In genomic region chr5:34497031-34497808, GRCh38 we compare ENCODE assay signal across 13 cellular contexts.
DNase-seq lines count a peak whose midpoint lies in the region; TF ChIP-seq lines count a peak whose summit lies in the region.
"Had no signal": no experiment of that assay in that cellular context is flagged by ENCODE, and none has a peak within 500 bp of the region (broad histone marks: within the 10 kb centered on the region; RNA-seq: fewer than 3 reads in every experiment).

No MANE protein-coding gene starts in this region.

- no peak overlapping the region for H3K14ac ChIP-seq in mesenchymal stem cell (ENCODE audit: low read length in 2 of 2)

- H3K4me2 ChIP-seq in mesenchymal stem cell (ENCODE audit: low read length, poor library complexity, severe bottlenecking), result no peak overlapping the region

- peak overlapping the region in 1 of 2 experiments; percentile 55 for H3K4me3 ChIP-seq in mesenchymal stem cell (ENCODE audit: insufficient read depth in 1 of 2, low read depth in 1 of 2, low read length in 2 of 2)
- H3K4me3 ChIP-seq in thyroid gland (replicated peaks in 1 of 3), result no peak overlapping the region
- H3K4me3 ChIP-seq: spleen had no signal

- TF ChIP-seq POLR2A in thyroid gland (IDR thresholded peaks at IDR 0.05), result no peak

- peak overlapping the region in 3 of 5 experiments; percentile 67 to 74 (median 73) for H3K27ac Mint-ChIP-seq in brain
- H3K27ac Mint-ChIP-seq: activated CD8-positive, alpha-beta memory T cell treated with anti-CD3 and anti-CD28 coated beads, Interleukin-2, amount 10 ng/mL, durations not matched to agents 7 days and 5 days; activated naive CD8-positive, alpha-beta T cell treated with anti-CD3 and anti-CD28 coated beads, Interleukin-2, amount 10 ng/mL, durations not matched to agents 7 days and 5 days had no signal

- H3K4me1 ChIP-seq in mesenchymal stem cell (ENCODE audit: control insufficient read depth, insufficient read depth, low read depth, low read length) (peaks cover 9% of the 10 kb centered on the region), thyroid gland (no peaks in the 10 kb centered on the region)

- WGBS in mesenchymal stem cell, result 34% methylated on average over 11 of the region's 11 CpGs
- 55 to 57% methylated on average over 11 of the region's 11 CpGs for WGBS in thyroid gland, 2 donors

- H3K9me3 ChIP-seq in mesenchymal stem cell (ENCODE audit: control insufficient read depth, low read length), result peaks cover 6% of the 10 kb centered on the region
- no peaks in the 10 kb centered on the region for H3K9me3 ChIP-seq in thyroid gland

- no peak overlapping the region for H4K8ac ChIP-seq in mesenchymal stem cell (ENCODE audit: low read length)

- no peak for TF ChIP-seq CTCF in brain (conservative IDR thresholded peaks at IDR 0.05)
- TF ChIP-seq CTCF in thyroid gland (IDR thresholded peaks at IDR 0.05), result no peak

- peak overlapping the region in 1 of 2 experiments; percentile 64 for H2BK12ac ChIP-seq in mesenchymal stem cell (ENCODE audit: low read length in 2 of 2)

- H2AFZ ChIP-seq in mesenchymal stem cell (ENCODE audit: low read depth, low read length), result no peak overlapping the region

- no peak overlapping the region for H3K23ac ChIP-seq in mesenchymal stem cell (ENCODE audit: low read length in 2 of 2)

- peak overlapping the region; percentile 60 for H3K9ac ChIP-seq in mesenchymal stem cell (ENCODE audit: low read length)

- H3K9me3 Mint-ChIP-seq in brain, result peaks cover 0 to 14% (median 6%) of the 10 kb centered on the region in 5 experiments
- H3K9me3 Mint-ChIP-seq: activated naive CD8-positive, alpha-beta T cell treated with anti-CD3 and anti-CD28 coated beads, Interleukin-2, amount 10 ng/mL, durations not matched to agents 7 days and 5 days had no signal

- no peak overlapping the region for H2BK120ac ChIP-seq in mesenchymal stem cell (ENCODE audit: low read depth, low read length)

- H3K79me1 ChIP-seq in mesenchymal stem cell (replicated peaks; ENCODE audit: low read length, poor library complexity, severe bottlenecking), result no peaks in the 10 kb centered on the region

- peak overlapping the region in 1 of 2 experiments; percentile 55 for H3K18ac ChIP-seq in mesenchymal stem cell (ENCODE audit: low read depth in 1 of 2, low read length in 2 of 2)

- no peak overlapping the region for H2BK15ac ChIP-seq in mesenchymal stem cell (ENCODE audit: low read depth, poor library complexity, severe bottlenecking)

- H3K27ac ChIP-seq in mesenchymal stem cell (ENCODE audit: low read length, poor library complexity, severe bottlenecking) (no peak overlapping the region), thyroid gland (no peak overlapping the region)

- H2BK5ac ChIP-seq in mesenchymal stem cell (ENCODE audit: low read depth, low read length, poor library complexity, severe bottlenecking), result no peak overlapping the region

- H3K27me3 Mint-ChIP-seq in brain, result peaks cover 13% of the 10 kb centered on the region

- peak overlapping the region in 1 of 2 experiments; percentile 32 for H3K4ac ChIP-seq in mesenchymal stem cell (ENCODE audit: low read depth in 1 of 2, low read length in 2 of 2)

- no peak overlapping the region for H3K4me3 Mint-ChIP-seq in brain
- H3K4me3 Mint-ChIP-seq: activated CD8-positive, alpha-beta memory T cell treated with anti-CD3 and anti-CD28 coated beads, Interleukin-2, amount 10 ng/mL, durations not matched to agents 7 days and 5 days; activated naive CD8-positive, alpha-beta T cell treated with anti-CD3 and anti-CD28 coated beads, Interleukin-2, amount 10 ng/mL, durations not matched to agents 7 days and 5 days had no signal

- H3K36me3 ChIP-seq in mesenchymal stem cell (ENCODE audit: control insufficient read depth in 1 of 2, insufficient read depth in 2 of 2, low read depth in 1 of 2, low read length in 2 of 2) (no peaks in the 10 kb centered on the region), thyroid gland (no peaks in the 10 kb centered on the region)
- H3K36me3 ChIP-seq: spleen had no signal

- H2AK5ac ChIP-seq in mesenchymal stem cell (ENCODE audit: low read length, severe bottlenecking), result no peak overlapping the region

- peaks cover 35% of the 10 kb centered on the region for H3K4me1 Mint-ChIP-seq in brain

- no peaks in the 10 kb centered on the region for H3K36me3 Mint-ChIP-seq in brain
- H3K36me3 Mint-ChIP-seq: activated CD8-positive, alpha-beta memory T cell treated with anti-CD3 and anti-CD28 coated beads, Interleukin-2, amount 10 ng/mL, durations not matched to agents 7 days and 5 days; activated naive CD8-positive, alpha-beta T cell treated with anti-CD3 and anti-CD28 coated beads, Interleukin-2, amount 10 ng/mL, durations not matched to agents 7 days and 5 days had no signal

- intact Hi-C loops in thyroid gland (cut with DNase I), result no loop called here

- no peaks in the 10 kb centered on the region for H3K27me3 ChIP-seq in mesenchymal stem cell (ENCODE audit: control insufficient read depth in 1 of 2, insufficient read depth in 1 of 2, low read length in 2 of 2)
- H3K27me3 ChIP-seq in thyroid gland, result no peaks in the 10 kb centered on the region
- H3K27me3 ChIP-seq: spleen had no signal

- peak; percentile 69 for DNase-seq in NCI-H1092 treated with DMSO at 0.1 percent for 48 hours (lab: John Stamatoyannopoulos, UW)
- DNase-seq in mesenchymal stem cell, result peak; percentile 69
- peak; percentile 32 to 38 for DNase-seq in thyroid gland
- no peak for DNase-seq in NCI-H524 treated with DMSO at 0.1 percent for 48 hours (lab: John Stamatoyannopoulos, UW)
- no peak for DNase-seq in HuH-7.5 (ENCODE audit: low spot score)
- no peak for DNase-seq in NOMO-1 treated with dmso at 0.1 percent for 144 hours (lab: John Stamatoyannopoulos, UW; ENCODE audit: unreplicated experiment)
- DNase-seq: activated CD8-positive, alpha-beta memory T cell treated with anti-CD3 and anti-CD28 coated beads, Interleukin-2, amount 10 ng/mL, durations not matched to agents 7 days and 5 days; activated naive CD8-positive, alpha-beta T cell treated with anti-CD3 and anti-CD28 coated beads, Interleukin-2, amount 10 ng/mL, durations not matched to agents 7 days and 5 days; MV-4-11; OCI-M1; spleen; T-helper 9 cell had no signal

- no peak overlapping the region for H4K91ac ChIP-seq in mesenchymal stem cell (ENCODE audit: low read length)

Comparison
In these comparisons a context has a peak if more than half of its experiments do, and no peak if none do; other contexts are left out.
1. DNase-seq: peak in NCI-H1092 treated with DMSO at 0.1 percent for 48 hours (single experiment), mesenchymal stem cell (single experiment) and thyroid gland (2 of 2); none in NCI-H524 treated with DMSO at 0.1 percent for 48 hours (single experiment), HuH-7.5 (single experiment) and NOMO-1 treated with dmso at 0.1 percent for 144 hours (single experiment).